ENCODE assay signal across 8 cellular contexts in genomic region chr2:65040414-65041261, GRCh38. TPM values are rescaled to one million over a fixed set of nuclear protein-coding genes. Genes with fewer than 3 reads are reported as not detected.
DNase-seq lines count a peak whose midpoint lies in the region; ATAC-seq and TF ChIP-seq lines count a peak whose summit lies in the region.

No MANE protein-coding gene starts in this region.

- H3K9me3 Mint-ChIP-seq in Calu3 (ENCODE audit: low read depth, unreplicated experiment), result peaks cover 5% of the 10 kb centered on the region
- peaks cover 17% of the 10 kb centered on the region for H3K9me3 Mint-ChIP-seq in activated T-helper 2 cell treated with anti-CD3 and anti-CD28 coated beads, Interferon-gamma antibody, Interleukin-2, Interleukin-4, amounts not matched to agents 10 μg/mL and 5 μg/mL and 100 μg/mL, durations not matched to agents 14 hours and 24 hours and 36 hours

- no peaks in the 10 kb centered on the region for H3K27me3 Mint-ChIP-seq in Calu3 (ENCODE audit: unreplicated experiment)
- H3K27me3 Mint-ChIP-seq in activated T-helper 2 cell treated with anti-CD3 and anti-CD28 coated beads, Interferon-gamma antibody, Interleukin-2, Interleukin-4, amounts not matched to agents 10 μg/mL and 5 μg/mL and 100 μg/mL, durations not matched to agents 14 hours and 24 hours and 36 hours (ENCODE audit: low read depth), result no peaks in the 10 kb centered on the region

- CTCF ChIA-PET in Calu3 (lab: Charles Lee), result interaction anchor here (0.7 kb wide), 1 partner anchor 123 kb away, joined by 4 read pairs; no protein-coding TSS in a partner anchor
- CTCF ChIA-PET in RWPE1 (lab: Yijun Ruan, JAX), result interaction anchor here (0.6 to 1.0 kb wide), 3 partner anchors 118 to 458 kb away, joined by 3 to 15 read pairs (median 4); no protein-coding TSS in a partner anchor

- H3K4me3 ChIP-seq in Loucy (ENCODE audit: low read length, poor library complexity, severe bottlenecking) (peak overlapping the region; percentile 36), fibroblast of villous mesenchyme (ENCODE audit: low read depth, low read length) (peak overlapping the region; percentile 14), osteoblast (ENCODE audit: insufficient read depth, low read length) (peak overlapping the region; percentile 56), suprapubic skin (no peak overlapping the region)

- 30% methylated on average over 13 of the region's 13 CpGs for WGBS in suprapubic skin

- H3K4me2 ChIP-seq in Loucy (ENCODE audit: low read depth, low read length, poor library complexity, severe bottlenecking), result peak overlapping the region; percentile 51
- peak overlapping the region; percentile 77 for H3K4me2 ChIP-seq in osteoblast (ENCODE audit: insufficient read depth, low read length)

- H3K27ac Mint-ChIP-seq in Calu3 (ENCODE audit: unreplicated experiment), result no peak overlapping the region
- no peak overlapping the region for H3K27ac Mint-ChIP-seq in activated T-helper 2 cell treated with anti-CD3 and anti-CD28 coated beads, Interferon-gamma antibody, Interleukin-2, Interleukin-4, amounts not matched to agents 10 μg/mL and 5 μg/mL and 100 μg/mL, durations not matched to agents 14 hours and 24 hours and 36 hours

- no peak for TF ChIP-seq EP300 in suprapubic skin (IDR thresholded peaks at IDR 0.05)

- peak overlapping the region; percentile 25 for H3K9ac ChIP-seq in Loucy (ENCODE audit: low read depth, low read length, poor library complexity, severe bottlenecking)

- no peaks in the 10 kb centered on the region for H3K27me3 ChIP-seq in Loucy (ENCODE audit: insufficient read depth, low read length, poor library complexity, severe bottlenecking)
- H3K27me3 ChIP-seq in osteoblast (ENCODE audit: insufficient read depth, low read length), result no peaks in the 10 kb centered on the region
- no peaks in the 10 kb centered on the region for H3K27me3 ChIP-seq in suprapubic skin

- TF ChIP-seq POLR2A in suprapubic skin (IDR thresholded peaks at IDR 0.05), result no peak

- no peaks in the 10 kb centered on the region for H3K9me3 ChIP-seq in Loucy (ENCODE audit: insufficient read depth, low read depth, low read length)
- H3K9me3 ChIP-seq in osteoblast (ENCODE audit: low read depth, low read length), result peaks cover 3% of the 10 kb centered on the region
- H3K9me3 ChIP-seq in suprapubic skin, result no peaks in the 10 kb centered on the region

- BruUV-seq in Calu3 (replicated peaks; lab: Mats Ljungman, UMichigan), result no TSS peak

- intact Hi-C loops in Calu3 (cut with micrococcal nuclease; ENCODE audit: unreplicated experiment), result loop anchor here (2.0 to 5.0 kb wide), 2 partner anchors 124 to 532 kb away; no protein-coding TSS in a partner anchor
- intact Hi-C loops in activated T-helper 2 cell treated with anti-CD3 and anti-CD28 coated beads, Interferon-gamma antibody, Interleukin-2, Interleukin-4, amounts not matched to agents 10 μg/mL and 5 μg/mL and 100 μg/mL, durations not matched to agents 14 hours and 24 hours and 36 hours (cut with micrococcal nuclease), result loop anchor here (1.0 to 2.0 kb wide), 3 partner anchors 52 to 453 kb away; partner anchors contain the start of gene SLC1A4

- H4K20me1 ChIP-seq in Loucy (ENCODE audit: insufficient read depth, low read length, poor library complexity, severe bottlenecking), result no peaks in the 10 kb centered on the region
- H4K20me1 ChIP-seq in osteoblast (ENCODE audit: insufficient read depth, low read length), result no peaks in the 10 kb centered on the region

- H3F3A ChIP-seq in Loucy (ENCODE audit: low read depth), result no peaks in the 10 kb centered on the region

- H3K9me2 ChIP-seq in Loucy (replicated peaks; ENCODE audit: low read depth, low read length), result no peaks in the 10 kb centered on the region

- TF ChIP-seq CTCF in Calu3 (IDR thresholded peaks at IDR 0.05; ENCODE audit: unreplicated experiment), result peak; percentile 93
- TF ChIP-seq CTCF in Loucy (conservative IDR thresholded peaks at IDR 0.05; ENCODE audit: low read length), result peak; percentile 95
- peak; percentile 95 for TF ChIP-seq CTCF in RWPE1 (conservative IDR thresholded peaks at IDR 0.05; ENCODE audit: low read depth)
- TF ChIP-seq CTCF in fibroblast of villous mesenchyme (IDR thresholded peaks at IDR 0.05; ENCODE audit: insufficient read depth, low read depth, low read length), result peak; percentile 98
- TF ChIP-seq CTCF in osteoblast (IDR thresholded peaks at IDR 0.05; ENCODE audit: extremely low read depth, low read depth, low read length), result peak; percentile 94
- TF ChIP-seq CTCF in suprapubic skin (IDR thresholded peaks at IDR 0.05), result peak; percentile 96 to 99

- no peak overlapping the region for H3K4me3 Mint-ChIP-seq in Calu3 (ENCODE audit: low read depth, unreplicated experiment)
- no peak overlapping the region for H3K4me3 Mint-ChIP-seq in activated T-helper 2 cell treated with anti-CD3 and anti-CD28 coated beads, Interferon-gamma antibody, Interleukin-2, Interleukin-4, amounts not matched to agents 10 μg/mL and 5 μg/mL and 100 μg/mL, durations not matched to agents 14 hours and 24 hours and 36 hours (ENCODE audit: low read depth)

- no peaks in the 10 kb centered on the region for H3K79me2 ChIP-seq in Loucy (ENCODE audit: insufficient read depth, low read length)
- no peaks in the 10 kb centered on the region for H3K79me2 ChIP-seq in osteoblast (ENCODE audit: insufficient read depth, low read length)

- no peaks in the 10 kb centered on the region for H3K36me3 Mint-ChIP-seq in Calu3 (ENCODE audit: insufficient read depth, unreplicated experiment)
- peaks cover 26% of the 10 kb centered on the region for H3K36me3 Mint-ChIP-seq in activated T-helper 2 cell treated with anti-CD3 and anti-CD28 coated beads, Interferon-gamma antibody, Interleukin-2, Interleukin-4, amounts not matched to agents 10 μg/mL and 5 μg/mL and 100 μg/mL, durations not matched to agents 14 hours and 24 hours and 36 hours (ENCODE audit: low read depth)

- peak overlapping the region; percentile 62 for H2AFZ ChIP-seq in Loucy (ENCODE audit: low read length)
- H2AFZ ChIP-seq in osteoblast (ENCODE audit: low read length), result peak overlapping the region; percentile 53

- peaks cover 7% of the 10 kb centered on the region for H3K4me1 Mint-ChIP-seq in Calu3 (ENCODE audit: low read depth, unreplicated experiment)
- peaks cover 20% of the 10 kb centered on the region for H3K4me1 Mint-ChIP-seq in activated T-helper 2 cell treated with anti-CD3 and anti-CD28 coated beads, Interferon-gamma antibody, Interleukin-2, Interleukin-4, amounts not matched to agents 10 μg/mL and 5 μg/mL and 100 μg/mL, durations not matched to agents 14 hours and 24 hours and 36 hours (ENCODE audit: low read depth)

- DNase-seq in Calu3 (peak; percentile 79), RWPE1 (ENCODE audit: low spot score) (peak; percentile 86), fibroblast of villous mesenchyme (ENCODE audit: low read depth) (peak; percentile 88), osteoblast (ENCODE audit: insufficient read length, low spot score, missing footprints) (peak; percentile 94), suprapubic skin (ENCODE audit: low spot score in 2 of 2) (peak; percentile 89 to 92)
- DNase-seq in activated T-helper 2 cell treated with anti-CD3 and anti-CD28 coated beads, Interferon-gamma antibody, Interleukin-2, Interleukin-4, amounts not matched to agents 10 μg/mL and 5 μg/mL and 100 μg/mL, durations not matched to agents 14 hours and 24 hours and 36 hours (ENCODE audit: low spot score), result peak; percentile 69

- H3K27ac ChIP-seq in RWPE1 (no peak overlapping the region), osteoblast (ENCODE audit: low read depth, low read length) (no peak overlapping the region), suprapubic skin (no peak overlapping the region)

- POLR2A ChIA-PET in RWPE1 (lab: Yijun Ruan, JAX; ENCODE audit: low non-redundant PET), result no interaction called here

- H3K36me3 ChIP-seq in Loucy (ENCODE audit: insufficient read depth, low read length) (no peaks in the 10 kb centered on the region), osteoblast (ENCODE audit: insufficient read depth, low read length) (no peaks in the 10 kb centered on the region), suprapubic skin (no peaks in the 10 kb centered on the region)

- H3K4me1 ChIP-seq in Loucy (ENCODE audit: insufficient read depth, low read length, poor library complexity, severe bottlenecking) (peaks cover 7% of the 10 kb centered on the region), osteoblast (ENCODE audit: insufficient read depth, low read length) (peaks cover 10% of the 10 kb centered on the region), suprapubic skin (peaks cover 8% of the 10 kb centered on the region)

- ATAC-seq in GM21515 (IDR thresholded peaks at IDR 0.05; ENCODE audit: unreplicated experiment), result peak; percentile 81

RNA-seq across cellular contexts. Expression of gene CEP68, which starts 15.6 kb away (rescaled TPM):
- total RNA-seq in Calu3 (2022) (9.6 and 10.0 TPM in 2 replicates), fibroblast of villous mesenchyme (8.1 and 9.9 TPM in 2 replicates), osteoblast (13.6 and 14.5 TPM in 2 replicates), suprapubic skin (10 to 100 TPM; 17.5 to 53.4 (median 27.6) TPM)
- 5.9 and 6.1 TPM in 2 replicates for total RNA-seq in activated T-helper 2 cell treated with anti-CD3 and anti-CD28 coated beads, Interferon-gamma antibody, Interleukin-2, Interleukin-4, amounts not matched to agents 10 μg/mL and 5 μg/mL and 100 μg/mL, durations not matched to agents 14 hours and 24 hours and 36 hours

RNA-seq across cellular contexts. Expression of gene SLC1A4, which starts 51.4 kb away (rescaled TPM):
- total RNA-seq in Calu3 (2022), result 15.4 and 22.9 TPM in 2 replicates
- 21.0 and 22.5 TPM in 2 replicates for total RNA-seq in activated T-helper 2 cell treated with anti-CD3 and anti-CD28 coated beads, Interferon-gamma antibody, Interleukin-2, Interleukin-4, amounts not matched to agents 10 μg/mL and 5 μg/mL and 100 μg/mL, durations not matched to agents 14 hours and 24 hours and 36 hours
- total RNA-seq in fibroblast of villous mesenchyme, result 7.8 and 11.3 TPM in 2 replicates
- total RNA-seq in osteoblast, result 47.7 and 49.2 TPM in 2 replicates
- 10 to 100 TPM; 12.9 to 39.5 (median 29.0) TPM for total RNA-seq in suprapubic skin
